ENCODE assay signal across 15 cellular contexts in the genomic region with DNA sequence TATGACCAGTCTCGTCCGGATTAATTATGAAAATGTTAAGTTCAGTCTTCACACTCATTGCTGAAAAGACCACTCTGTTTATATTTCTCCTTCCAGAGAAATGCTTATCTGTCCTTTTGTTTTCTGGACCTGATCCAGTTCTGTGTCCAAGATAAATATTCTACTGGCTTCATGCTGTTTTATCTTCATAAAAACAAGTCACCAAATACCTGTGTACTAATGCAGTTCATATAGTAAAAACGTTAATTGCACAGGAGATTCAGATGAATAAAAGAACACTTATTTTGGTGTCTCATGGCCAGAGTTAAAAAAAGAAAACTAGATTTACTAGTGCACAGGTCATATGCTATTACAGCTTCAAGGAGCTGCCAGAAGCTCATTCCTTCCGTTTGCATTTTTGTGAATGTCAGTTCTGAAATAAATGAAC. TPM values are rescaled to one million over a fixed set of nuclear protein-coding genes. Genes with fewer than 3 reads are reported as not detected.
DNase-seq lines count a peak whose midpoint lies in the region; ATAC-seq and TF ChIP-seq lines count a peak whose summit lies in the region.
"Had no signal": no experiment of that assay in that cellular context is flagged by ENCODE, and none has a peak within 500 bp of the region (broad histone marks: within the 10 kb centered on the region; RNA-seq: fewer than 3 reads in every experiment).

No MANE protein-coding gene starts in this region.

- TF ChIP-seq POLR2A in sigmoid colon (IDR thresholded peaks at IDR 0.05): no peak

- in situ Hi-C loops in astrocyte of the cerebellum (cut with HindIII; ENCODE audit: low sequenced_read_pairs): no loop called here

- H3K27ac ChIP-seq in hepatocyte: peak overlapping the region; percentile 41
- peak overlapping the region in 3 of 4 donors; percentile 50 to 71 (median 63) for H3K27ac ChIP-seq in sigmoid colon

- peak overlapping the region; percentile 51 for H3K4me2 ChIP-seq in hepatocyte

- no peaks in the 10 kb centered on the region for H3K36me3 Mint-ChIP-seq in activated T-helper 2 cell treated with anti-CD3 and anti-CD28 coated beads, Interferon-gamma antibody, Interleukin-2, Interleukin-4, amounts not matched to agents 10 μg/mL and 5 μg/mL and 100 μg/mL, durations not matched to agents 14 hours and 24 hours and 36 hours (ENCODE audit: low read depth)
- H3K36me3 Mint-ChIP-seq: stimulated activated effector memory CD8-positive, alpha-beta T cell treated with anti-CD3 and anti-CD28 coated beads, Interleukin-12 subunit alpha, Interleukin-12 subunit beta, amount 100 ng/mL, for 72 hours had no signal

- H3K9me2 ChIP-seq in hepatocyte (replicated peaks; ENCODE audit: insufficient read depth): no peaks in the 10 kb centered on the region

- no peak overlapping the region for H2AFZ ChIP-seq in hepatocyte

- H3K79me2 ChIP-seq in hepatocyte: peaks cover 81% of the 10 kb centered on the region

- 38% methylated on average over 4 of the region's 4 CpGs for WGBS in hepatocyte (ENCODE audit: low lambda C conversion rate, missing lambda C conversion rate)
- 6 to 35% methylated on average over 4 of the region's 4 CpGs for WGBS in sigmoid colon, 2 donors

- H3K4me1 ChIP-seq in hepatocyte (ENCODE audit: insufficient read depth) (peaks cover 34% of the 10 kb centered on the region), sigmoid colon (peaks cover 0 to 77% (median 69%) of the 10 kb centered on the region in 4 donors)

- DNase-seq in LoVo (ENCODE audit: low spot score): peak; percentile 46
- DNase-seq in astrocyte of the cerebellum (ENCODE audit: low read depth): peak; percentile 48
- no peak for DNase-seq in hepatocyte (ENCODE audit: low spot score)
- DNase-seq in sigmoid colon: no peak
- DNase-seq in activated T-helper 2 cell treated with anti-CD3 and anti-CD28 coated beads, Interferon-gamma antibody, Interleukin-2, Interleukin-4, amounts not matched to agents 10 μg/mL and 5 μg/mL and 100 μg/mL, durations not matched to agents 14 hours and 24 hours and 36 hours (ENCODE audit: low spot score): no peak
- no peak for DNase-seq in NCI-H82 (lab: John Stamatoyannopoulos, UW)
- DNase-seq: aorta, foreskin fibroblast, mesendoderm, MG63, NCI-H774, T-helper 1 cell had no signal

- no peaks in the 10 kb centered on the region for H3K36me3 ChIP-seq in hepatocyte (replicated peaks; ENCODE audit: insufficient read depth, low read depth)
- no peaks in the 10 kb centered on the region for H3K36me3 ChIP-seq in sigmoid colon
- H3K36me3 ChIP-seq: MG63 had no signal

- H3K4me1 Mint-ChIP-seq in activated T-helper 2 cell treated with anti-CD3 and anti-CD28 coated beads, Interferon-gamma antibody, Interleukin-2, Interleukin-4, amounts not matched to agents 10 μg/mL and 5 μg/mL and 100 μg/mL, durations not matched to agents 14 hours and 24 hours and 36 hours (ENCODE audit: low read depth): peaks cover 31% of the 10 kb centered on the region

- no peaks in the 10 kb centered on the region for H3K9me3 Mint-ChIP-seq in activated T-helper 2 cell treated with anti-CD3 and anti-CD28 coated beads, Interferon-gamma antibody, Interleukin-2, Interleukin-4, amounts not matched to agents 10 μg/mL and 5 μg/mL and 100 μg/mL, durations not matched to agents 14 hours and 24 hours and 36 hours
- H3K9me3 Mint-ChIP-seq: stimulated activated effector memory CD8-positive, alpha-beta T cell treated with anti-CD3 and anti-CD28 coated beads, Interleukin-12 subunit alpha, Interleukin-12 subunit beta, amount 100 ng/mL, for 72 hours had no signal

- H4K20me1 ChIP-seq in hepatocyte (ENCODE audit: insufficient read depth, poor library complexity, severe bottlenecking): peaks cover 4% of the 10 kb centered on the region

- no peak for TF ChIP-seq EP300 in sigmoid colon (IDR thresholded peaks at IDR 0.05)

- ATAC-seq in GM18868 (IDR thresholded peaks at IDR 0.05; ENCODE audit: unreplicated experiment): no peak
- ATAC-seq in GM21619 (IDR thresholded peaks at IDR 0.05; ENCODE audit: unreplicated experiment): no peak
- ATAC-seq: stimulated activated effector memory CD8-positive, alpha-beta T cell treated with anti-CD3 and anti-CD28 coated beads, Interleukin-12 subunit alpha, Interleukin-12 subunit beta, amount 100 ng/mL, for 72 hours had no signal

- H3K4me3 Mint-ChIP-seq in activated T-helper 2 cell treated with anti-CD3 and anti-CD28 coated beads, Interferon-gamma antibody, Interleukin-2, Interleukin-4, amounts not matched to agents 10 μg/mL and 5 μg/mL and 100 μg/mL, durations not matched to agents 14 hours and 24 hours and 36 hours (ENCODE audit: low read depth): no peak overlapping the region
- H3K4me3 Mint-ChIP-seq: stimulated activated effector memory CD8-positive, alpha-beta T cell treated with anti-CD3 and anti-CD28 coated beads, Interleukin-12 subunit alpha, Interleukin-12 subunit beta, amount 100 ng/mL, for 72 hours had no signal

- TF ChIP-seq CTCF in astrocyte of the cerebellum (IDR thresholded peaks at IDR 0.05; ENCODE audit: low read depth, low read length, missing control alignments) (no peak), hepatocyte (IDR thresholded peaks at IDR 0.05; ENCODE audit: poor library complexity) (no peak), sigmoid colon (IDR thresholded peaks at IDR 0.05) (no peak)

- H3K27me3 Mint-ChIP-seq in activated T-helper 2 cell treated with anti-CD3 and anti-CD28 coated beads, Interferon-gamma antibody, Interleukin-2, Interleukin-4, amounts not matched to agents 10 μg/mL and 5 μg/mL and 100 μg/mL, durations not matched to agents 14 hours and 24 hours and 36 hours (ENCODE audit: low read depth): no peaks in the 10 kb centered on the region

- intact Hi-C loops in sigmoid colon (cut with DNase I): no loop called here
- intact Hi-C loops in activated T-helper 2 cell treated with anti-CD3 and anti-CD28 coated beads, Interferon-gamma antibody, Interleukin-2, Interleukin-4, amounts not matched to agents 10 μg/mL and 5 μg/mL and 100 μg/mL, durations not matched to agents 14 hours and 24 hours and 36 hours (cut with micrococcal nuclease): no loop called here

- H3K27me3 ChIP-seq in hepatocyte: no peaks in the 10 kb centered on the region
- no peaks in the 10 kb centered on the region for H3K27me3 ChIP-seq in sigmoid colon
- H3K27me3 ChIP-seq: MG63 had no signal

- H3K4me3 ChIP-seq in astrocyte of the cerebellum (ENCODE audit: low read depth, low read length): no peak overlapping the region
- no peak overlapping the region for H3K4me3 ChIP-seq in hepatocyte
- peak overlapping the region in 1 of 4 donors; percentile 6 for H3K4me3 ChIP-seq in sigmoid colon
- H3K4me3 ChIP-seq: MG63 had no signal

- no peak overlapping the region for H3K27ac Mint-ChIP-seq in activated T-helper 2 cell treated with anti-CD3 and anti-CD28 coated beads, Interferon-gamma antibody, Interleukin-2, Interleukin-4, amounts not matched to agents 10 μg/mL and 5 μg/mL and 100 μg/mL, durations not matched to agents 14 hours and 24 hours and 36 hours
- H3K27ac Mint-ChIP-seq: stimulated activated effector memory CD8-positive, alpha-beta T cell treated with anti-CD3 and anti-CD28 coated beads, Interleukin-12 subunit alpha, Interleukin-12 subunit beta, amount 100 ng/mL, for 72 hours had no signal

- H3K9me3 ChIP-seq in hepatocyte (ENCODE audit: low read depth) (no peaks in the 10 kb centered on the region), sigmoid colon (no peaks in the 10 kb centered on the region)
- H3K9me3 ChIP-seq: MG63 had no signal

RNA-seq across cellular contexts. Expression of a gene that starts 17.3 kb away (rescaled TPM):
- total RNA-seq in hepatocyte (53.2 and 61.0 TPM in 2 replicates), sigmoid colon (10 to 100 TPM; 35.2 to 38.9 (median 36.5) TPM)
- polyA plus RNA-seq in hepatocyte (20.8 and 23.4 TPM in 2 replicates), sigmoid colon (10 to 100 TPM; 14.4 to 22.7 (median 17.8) TPM)
- 10.5 and 11.9 TPM in 2 replicates for total RNA-seq in activated T-helper 2 cell treated with anti-CD3 and anti-CD28 coated beads, Interferon-gamma antibody, Interleukin-2, Interleukin-4, amounts not matched to agents 10 μg/mL and 5 μg/mL and 100 μg/mL, durations not matched to agents 14 hours and 24 hours and 36 hours

Comparison
In these comparisons a context has a peak if more than half of its experiments do, and no peak if none do; other contexts are left out.
1. DNase-seq: peak in LoVo (single experiment) and astrocyte of the cerebellum (single experiment); none in hepatocyte (single experiment), sigmoid colon (single experiment), activated T-helper 2 cell treated with anti-CD3 and anti-CD28 coated beads, Interferon-gamma antibody, Interleukin-2, Interleukin-4, amounts not matched to agents 10 μg/mL and 5 μg/mL and 100 μg/mL, durations not matched to agents 14 hours and 24 hours and 36 hours (single experiment) and NCI-H82 (single experiment).